In the genomic region with DNA sequence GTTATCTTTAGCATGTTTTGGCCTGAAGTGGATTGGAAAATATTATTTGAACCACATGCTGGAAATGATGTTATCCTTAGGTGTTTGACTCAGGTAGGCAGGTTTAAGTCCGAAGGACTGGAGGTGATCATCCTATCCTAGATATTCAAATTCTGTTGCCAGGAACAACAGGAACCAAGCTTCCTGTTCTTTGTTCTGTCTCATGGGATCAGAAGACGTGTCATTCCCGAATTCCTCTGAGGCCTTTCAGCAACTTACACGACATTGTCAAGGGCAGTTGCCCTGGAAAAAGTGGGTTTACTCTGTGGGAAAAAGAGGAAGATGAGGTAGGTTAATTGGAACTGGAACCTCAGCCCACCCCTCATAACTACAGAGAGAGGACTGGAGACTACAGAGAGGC, we compare ENCODE assay signal across 1 cellular context.
A peak's percentile ranks its signal among the peaks of the same experiment; 100 is the strongest.
TF ChIP-seq lines count a peak whose summit lies in the region.

No MANE protein-coding gene starts in this region.

TF ChIP-seq in GM23338, 12 proteins besides CTCF, POLR2A, EP300 and RAD21 (continued from another document):
- TF ChIP-seq, protein P1, sequence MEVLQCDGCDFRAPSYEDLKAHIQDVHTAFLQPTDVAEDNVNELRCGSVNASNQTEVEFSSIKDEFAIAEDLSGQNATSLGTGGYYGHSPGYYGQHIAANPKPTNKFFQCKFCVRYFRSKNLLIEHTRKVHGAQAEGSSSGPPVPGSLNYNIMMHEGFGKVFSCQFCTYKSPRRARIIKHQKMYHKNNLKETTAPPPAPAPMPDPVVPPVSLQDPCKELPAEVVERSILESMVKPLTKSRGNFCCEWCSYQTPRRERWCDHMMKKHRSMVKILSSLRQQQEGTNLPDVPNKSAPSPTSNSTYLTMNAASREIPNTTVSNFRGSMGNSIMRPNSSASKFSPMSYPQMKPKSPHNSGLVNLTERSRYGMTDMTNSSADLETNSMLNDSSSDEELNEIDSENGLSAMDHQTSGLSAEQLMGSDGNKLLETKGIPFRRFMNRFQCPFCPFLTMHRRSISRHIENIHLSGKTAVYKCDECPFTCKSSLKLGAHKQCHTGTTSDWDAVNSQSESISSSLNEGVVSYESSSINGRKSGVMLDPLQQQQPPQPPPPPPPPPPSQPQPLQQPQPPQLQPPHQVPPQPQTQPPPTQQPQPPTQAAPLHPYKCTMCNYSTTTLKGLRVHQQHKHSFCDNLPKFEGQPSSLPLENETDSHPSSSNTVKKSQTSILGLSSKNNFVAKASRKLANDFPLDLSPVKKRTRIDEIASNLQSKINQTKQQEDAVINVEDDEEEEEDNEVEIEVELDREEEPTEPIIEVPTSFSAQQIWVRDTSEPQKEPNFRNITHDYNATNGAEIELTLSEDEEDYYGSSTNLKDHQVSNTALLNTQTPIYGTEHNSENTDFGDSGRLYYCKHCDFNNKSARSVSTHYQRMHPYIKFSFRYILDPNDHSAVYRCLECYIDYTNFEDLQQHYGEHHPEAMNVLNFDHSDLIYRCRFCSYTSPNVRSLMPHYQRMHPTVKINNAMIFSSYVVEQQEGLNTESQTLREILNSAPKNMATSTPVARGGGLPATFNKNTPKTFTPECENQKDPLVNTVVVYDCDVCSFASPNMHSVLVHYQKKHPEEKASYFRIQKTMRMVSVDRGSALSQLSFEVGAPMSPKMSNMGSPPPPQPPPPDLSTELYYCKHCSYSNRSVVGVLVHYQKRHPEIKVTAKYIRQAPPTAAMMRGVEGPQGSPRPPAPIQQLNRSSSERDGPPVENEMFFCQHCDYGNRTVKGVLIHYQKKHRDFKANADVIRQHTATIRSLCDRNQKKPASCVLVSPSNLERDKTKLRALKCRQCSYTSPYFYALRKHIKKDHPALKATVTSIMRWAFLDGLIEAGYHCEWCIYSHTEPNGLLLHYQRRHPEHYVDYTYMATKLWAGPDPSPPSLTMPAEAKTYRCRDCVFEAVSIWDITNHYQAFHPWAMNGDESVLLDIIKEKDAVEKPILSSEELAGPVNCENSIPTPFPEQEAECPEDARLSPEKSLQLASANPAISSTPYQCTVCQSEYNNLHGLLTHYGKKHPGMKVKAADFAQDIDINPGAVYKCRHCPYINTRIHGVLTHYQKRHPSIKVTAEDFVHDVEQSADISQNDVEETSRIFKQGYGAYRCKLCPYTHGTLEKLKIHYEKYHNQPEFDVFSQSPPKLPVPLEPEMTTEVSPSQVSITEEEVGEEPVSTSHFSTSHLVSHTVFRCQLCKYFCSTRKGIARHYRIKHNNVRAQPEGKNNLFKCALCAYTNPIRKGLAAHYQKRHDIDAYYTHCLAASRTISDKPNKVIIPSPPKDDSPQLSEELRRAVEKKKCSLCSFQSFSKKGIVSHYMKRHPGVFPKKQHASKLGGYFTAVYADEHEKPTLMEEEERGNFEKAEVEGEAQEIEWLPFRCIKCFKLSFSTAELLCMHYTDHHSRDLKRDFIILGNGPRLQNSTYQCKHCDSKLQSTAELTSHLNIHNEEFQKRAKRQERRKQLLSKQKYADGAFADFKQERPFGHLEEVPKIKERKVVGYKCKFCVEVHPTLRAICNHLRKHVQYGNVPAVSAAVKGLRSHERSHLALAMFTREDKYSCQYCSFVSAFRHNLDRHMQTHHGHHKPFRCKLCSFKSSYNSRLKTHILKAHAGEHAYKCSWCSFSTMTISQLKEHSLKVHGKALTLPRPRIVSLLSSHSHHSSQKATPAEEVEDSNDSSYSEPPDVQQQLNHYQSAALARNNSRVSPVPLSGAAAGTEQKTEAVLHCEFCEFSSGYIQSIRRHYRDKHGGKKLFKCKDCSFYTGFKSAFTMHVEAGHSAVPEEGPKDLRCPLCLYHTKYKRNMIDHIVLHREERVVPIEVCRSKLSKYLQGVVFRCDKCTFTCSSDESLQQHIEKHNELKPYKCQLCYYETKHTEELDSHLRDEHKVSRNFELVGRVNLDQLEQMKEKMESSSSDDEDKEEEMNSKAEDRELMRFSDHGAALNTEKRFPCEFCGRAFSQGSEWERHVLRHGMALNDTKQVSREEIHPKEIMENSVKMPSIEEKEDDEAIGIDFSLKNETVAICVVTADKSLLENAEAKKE (CRISPR knock-in tag; IDR thresholded peaks at IDR 0.05): no peak
- TF ChIP-seq, protein P2, sequence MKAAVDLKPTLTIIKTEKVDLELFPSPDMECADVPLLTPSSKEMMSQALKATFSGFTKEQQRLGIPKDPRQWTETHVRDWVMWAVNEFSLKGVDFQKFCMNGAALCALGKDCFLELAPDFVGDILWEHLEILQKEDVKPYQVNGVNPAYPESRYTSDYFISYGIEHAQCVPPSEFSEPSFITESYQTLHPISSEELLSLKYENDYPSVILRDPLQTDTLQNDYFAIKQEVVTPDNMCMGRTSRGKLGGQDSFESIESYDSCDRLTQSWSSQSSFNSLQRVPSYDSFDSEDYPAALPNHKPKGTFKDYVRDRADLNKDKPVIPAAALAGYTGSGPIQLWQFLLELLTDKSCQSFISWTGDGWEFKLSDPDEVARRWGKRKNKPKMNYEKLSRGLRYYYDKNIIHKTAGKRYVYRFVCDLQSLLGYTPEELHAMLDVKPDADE (IDR thresholded peaks at IDR 0.05): peak; percentile 55; the same call in 1 of the 2 replicates
- TF ChIP-seq POLR2AphosphoS5 (IDR thresholded peaks at IDR 0.05; ENCODE audit: low read depth) (no peak), NANOG (IDR thresholded peaks at IDR 0.05; ENCODE audit: borderline replicate concordance) (no peak)
